8 cellular contexts compared by ENCODE assay signal in genomic region chrX:103687073-103687695, GRCh38. TPM values are rescaled to one million over a fixed set of nuclear protein-coding genes. Genes with fewer than 3 reads are reported as not detected.
DNase-seq lines count a peak whose midpoint lies in the region; ATAC-seq and TF ChIP-seq lines count a peak whose summit lies in the region.

No MANE protein-coding gene starts in this region.

- peaks cover 21% of the 10 kb centered on the region for H3K4me1 ChIP-seq in CD4-positive, alpha-beta memory T cell (ENCODE audit: insufficient read depth, low read length)
- peaks cover 7% of the 10 kb centered on the region for H3K4me1 ChIP-seq in muscle layer of colon (ENCODE audit: insufficient read depth, low read length)

- H3K36me3 Mint-ChIP-seq in CD4-positive, alpha-beta memory T cell = peaks cover 8 to 21% of the 10 kb centered on the region in 2 donors

- H3K27me3 ChIP-seq in CD4-positive, alpha-beta memory T cell (ENCODE audit: insufficient read depth, low read length) = no peaks in the 10 kb centered on the region
- H3K27me3 ChIP-seq in muscle layer of colon (ENCODE audit: control insufficient read depth in 1 of 2, insufficient read depth in 2 of 2, low read length in 2 of 2) = peaks cover 0 to 18% of the 10 kb centered on the region in 2 donors

- H3K4me3 Mint-ChIP-seq in CD4-positive, alpha-beta memory T cell = no peak overlapping the region

- H3K27ac ChIP-seq in CD4-positive, alpha-beta memory T cell (ENCODE audit: low read depth, low read length) = peak overlapping the region; percentile 85
- H3K27ac ChIP-seq in muscle layer of colon (ENCODE audit: low read depth, low read length) = peak overlapping the region; percentile 90

- H3K9ac ChIP-seq in muscle layer of colon (ENCODE audit: low read length) = peak overlapping the region; percentile 81

- DNase-seq in CD4-positive, alpha-beta memory T cell = peak; percentile 87 to 91 (median 90)
- DNase-seq in NCI-H82 treated with DMSO at 0.1 percent for 48 hours (lab: John Stamatoyannopoulos, UW; ENCODE audit: unreplicated experiment) = peak; percentile 73
- DNase-seq in activated CD8-positive, alpha-beta memory T cell treated with anti-CD3 and anti-CD28 coated beads, Interleukin-2, amount 50 U/mL, for 24 hours (ENCODE audit: extremely low read depth) = peak; percentile 61
- peak; percentile 88 to 91 for DNase-seq in erythroblast (lab: John Stamatoyannopoulos, UW)
- peak; percentile 88 for DNase-seq in stimulated activated CD8-positive, alpha-beta memory T cell treated with anti-CD3 and anti-CD28 coated beads, Interleukin-4, amount 100 ng/mL, for 48 hours

- H3K4me1 Mint-ChIP-seq in CD4-positive, alpha-beta memory T cell = peaks cover 0 to 15% (median 3%) of the 10 kb centered on the region in 4 donors

- no peaks in the 10 kb centered on the region for H3K9me3 Mint-ChIP-seq in CD4-positive, alpha-beta memory T cell

- H3K9me3 ChIP-seq in CD4-positive, alpha-beta memory T cell (ENCODE audit: control insufficient read depth in 1 of 2, low read length in 2 of 2) = no peaks in the 10 kb centered on the region
- H3K9me3 ChIP-seq in muscle layer of colon (ENCODE audit: low read length) = no peaks in the 10 kb centered on the region

- no peak for TF ChIP-seq POLR2A in erythroblast (IDR thresholded peaks at IDR 0.05; ENCODE audit: low read length)

- H3K27me3 Mint-ChIP-seq in CD4-positive, alpha-beta memory T cell = no peaks in the 10 kb centered on the region

- H3K4me3 ChIP-seq in CD4-positive, alpha-beta memory T cell (ENCODE audit: low read length in 2 of 2) = peak overlapping the region; percentile 91 to 94
- H3K4me3 ChIP-seq in muscle layer of colon (ENCODE audit: low read depth in 1 of 2, low read length in 2 of 2) = peak overlapping the region; percentile 49 to 69

- peaks cover 10% of the 10 kb centered on the region for H3K36me3 ChIP-seq in CD4-positive, alpha-beta memory T cell (ENCODE audit: insufficient read depth, low read length)
- peaks cover 9% of the 10 kb centered on the region for H3K36me3 ChIP-seq in muscle layer of colon (ENCODE audit: insufficient read depth, low read length)

- CTCF ChIA-PET in CD4-positive, alpha-beta memory T cell (lab: Charles Lee; ENCODE audit: partially characterized antibody) = interaction anchor here (1.0 kb wide), 1 partner anchor 20 kb away, joined by 5 read pairs; no protein-coding TSS in a partner anchor

- POLR2A ChIA-PET in CD4-positive, alpha-beta memory T cell (lab: Charles Lee; ENCODE audit: partially characterized antibody) = interaction anchor here (0.6 to 3.1 kb wide), 10 partner anchors 58 to 1755 kb away, joined by 3 to 15 read pairs (median 4); partner anchors contain the start of genes SLC25A53, TCEAL1, TCEAL3 and ZCCHC18

- intact Hi-C loops in CD4-positive, alpha-beta memory T cell (cut with micrococcal nuclease) = loop anchor here (1.0 to 10.0 kb wide), 7 partner anchors 58 to 1752 kb away; partner anchors contain the start of genes BEX4, BEX5, FAM199X and TCEAL1

- ATAC-seq in GM19397 (IDR thresholded peaks at IDR 0.05; ENCODE audit: unreplicated experiment) (peak; percentile 62), HG03520 (IDR thresholded peaks at IDR 0.05; ENCODE audit: unreplicated experiment) (peak; percentile 45)

- H3K27ac Mint-ChIP-seq in CD4-positive, alpha-beta memory T cell = no peak overlapping the region

RNA-seq across cellular contexts. Expression of gene MORF4L2, which starts 0.7 kb away (rescaled TPM):
- 100 to 1,000 TPM; 105 to 110 TPM for total RNA-seq in CD4-positive, alpha-beta memory T cell
- polyA plus RNA-seq in CD4-positive, alpha-beta memory T cell = 10 to 100 TPM; 78.7 to 79.9 TPM

RNA-seq across cellular contexts. Expression of gene TMEM31, which starts 23.5 kb away (rescaled TPM):
- not detected for total RNA-seq in CD4-positive, alpha-beta memory T cell
- polyA plus RNA-seq in CD4-positive, alpha-beta memory T cell = under 1 TPM in 1 of 2 donors, not detected in 1; 0.39 TPM

RNA-seq across cellular contexts. Expression of gene TCEAL1, which starts 58.4 kb away (rescaled TPM):
- total RNA-seq in CD4-positive, alpha-beta memory T cell = 10 to 100 TPM; 10.6 to 11.1 TPM
- polyA plus RNA-seq in CD4-positive, alpha-beta memory T cell = 10 to 100 TPM; 10.1 to 18.4 TPM

Comparison
In these comparisons a context has a peak if more than half of its experiments do, and no peak if none do; other contexts are left out.
1. Peak in every context shown above with its lines: DNase-seq, ATAC-seq, H3K4me3 ChIP-seq and H3K27ac ChIP-seq.